In the genomic region with DNA sequence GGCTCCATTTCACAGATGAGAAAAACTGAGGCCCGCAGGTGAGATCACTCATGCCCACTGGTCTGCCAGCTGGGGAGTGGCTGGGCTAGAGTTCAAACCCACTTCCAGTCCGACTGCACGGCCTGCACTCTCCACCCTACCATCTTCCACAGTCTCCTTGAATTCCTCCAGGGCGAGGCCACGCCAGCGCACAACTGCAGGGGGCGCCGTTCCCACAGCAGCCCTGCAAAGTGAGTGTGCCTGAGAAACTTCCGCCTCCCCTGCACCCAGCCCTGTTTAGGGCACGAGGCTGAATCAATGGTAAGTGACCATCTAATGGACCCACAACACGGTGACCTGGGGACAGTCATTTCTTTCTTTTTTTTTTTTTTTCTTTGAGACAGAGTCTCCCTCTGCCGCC, we compare ENCODE assay signal across 18 cellular contexts. TPM values are rescaled to one million over a fixed set of nuclear protein-coding genes. Genes with fewer than 3 reads are reported as not detected.
DNase-seq lines count a peak whose midpoint lies in the region; ATAC-seq and TF ChIP-seq lines count a peak whose summit lies in the region.
"Had no signal": no experiment of that assay in that cellular context is flagged by ENCODE, and none has a peak within 500 bp of the region (broad histone marks: within the 10 kb centered on the region; RNA-seq: fewer than 3 reads in every experiment).

No MANE protein-coding gene starts in this region.

- no peak overlapping the region for H3K4me3 Mint-ChIP-seq in glutamatergic neuron (ENCODE audit: unreplicated experiment)
- H3K4me3 Mint-ChIP-seq in effector memory CD8-positive, alpha-beta T cell, result no peak overlapping the region
- no peak overlapping the region for H3K4me3 Mint-ChIP-seq in CD4-positive, alpha-beta T cell
- H3K4me3 Mint-ChIP-seq: activated T-helper 17 cell treated with anti-CD3 and anti-CD28 coated beads, Interleukin-2, amount 50 U/mL, for 72 hours; B cell had no signal

- DNase-seq in A673 (ENCODE audit: low spot score) (no peak), OCI-LY7 (ENCODE audit: low spot score) (no peak), glutamatergic neuron (no peak), NCI-H345 (lab: John Stamatoyannopoulos, UW) (no peak)
- no peak for DNase-seq in effector CD4-positive, alpha-beta T cell
- no peak for DNase-seq in effector memory CD8-positive, alpha-beta T cell
- no peak for DNase-seq in CD4-positive, alpha-beta T cell
- DNase-seq: erythroblast; stimulated activated naive CD4-positive, alpha-beta T cell treated with Interleukin-2 at 50 U/mL for 16 hours had no signal

- H3K36me3 ChIP-seq in A673 (ENCODE audit: insufficient read depth, low read length, poor library complexity, severe bottlenecking), result no peaks in the 10 kb centered on the region
- H3K36me3 ChIP-seq in OCI-LY7 (ENCODE audit: insufficient read depth, low read length), result no peaks in the 10 kb centered on the region
- H3K36me3 ChIP-seq: SJSA1 had no signal

- TF ChIP-seq CTCF in A673 (conservative IDR thresholded peaks at IDR 0.05; ENCODE audit: low read depth, low read length) (peak; percentile 52), GM12873 (IDR thresholded peaks at IDR 0.05; ENCODE audit: insufficient read depth, low read depth, low read length, missing control alignments) (peak; percentile 24), OCI-LY7 (conservative IDR thresholded peaks at IDR 0.05; ENCODE audit: low read length) (peak; percentile 54; the same call in 1 of the 2 replicates), glutamatergic neuron (IDR thresholded peaks at IDR 0.05; ENCODE audit: partially characterized antibody, unreplicated experiment) (peak; percentile 67)
- no peak for TF ChIP-seq CTCF in CD4-positive, alpha-beta T cell (IDR thresholded peaks at IDR 0.05)

- no peaks in the 10 kb centered on the region for H3K79me2 ChIP-seq in OCI-LY7 (ENCODE audit: insufficient read depth, low read depth, low read length)

- H3K27me3 Mint-ChIP-seq in glutamatergic neuron (ENCODE audit: unreplicated experiment), result peaks cover 7% of the 10 kb centered on the region
- H3K27me3 Mint-ChIP-seq in effector memory CD8-positive, alpha-beta T cell, result peaks cover 41 to 71% of the 10 kb centered on the region in 2 donors
- H3K27me3 Mint-ChIP-seq in CD4-positive, alpha-beta T cell, result peaks cover 66% of the 10 kb centered on the region

- H3K9me3 Mint-ChIP-seq in glutamatergic neuron (ENCODE audit: unreplicated experiment), result peaks cover 7% of the 10 kb centered on the region
- H3K9me3 Mint-ChIP-seq in effector memory CD8-positive, alpha-beta T cell, result no peaks in the 10 kb centered on the region
- H3K9me3 Mint-ChIP-seq in CD4-positive, alpha-beta T cell, result no peaks in the 10 kb centered on the region
- H3K9me3 Mint-ChIP-seq: activated T-helper 17 cell treated with anti-CD3 and anti-CD28 coated beads, Interleukin-2, amount 50 U/mL, for 72 hours had no signal

- ATAC-seq in effector memory CD8-positive, alpha-beta T cell (replicated peaks), result no peak
- ATAC-seq in CD4-positive, alpha-beta T cell (ENCODE audit: poor library complexity), result no peak
- ATAC-seq: activated T-helper 17 cell treated with anti-CD3 and anti-CD28 coated beads, Interleukin-2, amount 50 U/mL, for 72 hours had no signal

- no peak overlapping the region for H3K27ac Mint-ChIP-seq in glutamatergic neuron (ENCODE audit: unreplicated experiment)
- no peak overlapping the region for H3K27ac Mint-ChIP-seq in effector memory CD8-positive, alpha-beta T cell
- no peak overlapping the region for H3K27ac Mint-ChIP-seq in CD4-positive, alpha-beta T cell
- H3K27ac Mint-ChIP-seq: activated T-helper 17 cell treated with anti-CD3 and anti-CD28 coated beads, Interleukin-2, amount 50 U/mL, for 72 hours; B cell had no signal

- no peaks in the 10 kb centered on the region for H3K9me2 ChIP-seq in OCI-LY7 (ENCODE audit: insufficient read depth, low read length)

- no peaks in the 10 kb centered on the region for H4K20me1 ChIP-seq in OCI-LY7 (ENCODE audit: insufficient read depth, low read length)

- H3K9me3 ChIP-seq in A673 (ENCODE audit: low read depth, low read length, poor library complexity, severe bottlenecking), result no peaks in the 10 kb centered on the region
- no peaks in the 10 kb centered on the region for H3K9me3 ChIP-seq in OCI-LY7 (ENCODE audit: low read length)
- no peaks in the 10 kb centered on the region for H3K9me3 ChIP-seq in CD4-positive, alpha-beta T cell (ENCODE audit: control insufficient read depth, low read length)
- H3K9me3 ChIP-seq: SJSA1 had no signal

- POLR2A ChIA-PET in A673 (lab: Charles Lee; ENCODE audit: low non-redundant PET), result no interaction called here
- POLR2A ChIA-PET in OCI-LY7 (lab: Charles Lee), result no interaction called here
- POLR2A ChIA-PET in CD4-positive, alpha-beta T cell (lab: Charles Lee), result no interaction called here

- H3K4me3 ChIP-seq in A673 (ENCODE audit: low read depth, low read length, poor library complexity, severe bottlenecking) (no peak overlapping the region), OCI-LY7 (ENCODE audit: low read depth, low read length, poor library complexity, severe bottlenecking) (no peak overlapping the region)
- H3K4me3 ChIP-seq: SJSA1 had no signal

- CTCF ChIA-PET in A673 (lab: Charles Lee), result no interaction called here
- CTCF ChIA-PET in OCI-LY7 (lab: Charles Lee; ENCODE audit: unreplicated experiment), result no interaction called here
- CTCF ChIA-PET in CD4-positive, alpha-beta T cell (lab: Charles Lee), result no interaction called here

- no peak overlapping the region for H2AFZ ChIP-seq in OCI-LY7 (ENCODE audit: low read length)

- H3K4me1 ChIP-seq in A673 (ENCODE audit: insufficient read depth, low read length, poor library complexity, severe bottlenecking) (no peaks in the 10 kb centered on the region), OCI-LY7 (ENCODE audit: insufficient read depth, low read length, poor library complexity, severe bottlenecking) (no peaks in the 10 kb centered on the region)

- H3K27ac ChIP-seq in A673 (ENCODE audit: low read depth, low read length, poor library complexity, severe bottlenecking) (no peak overlapping the region), OCI-LY7 (ENCODE audit: low read depth, low read length, poor library complexity, severe bottlenecking) (no peak overlapping the region)
- H3K27ac ChIP-seq in CD4-positive, alpha-beta T cell (ENCODE audit: low read depth, low read length), result no peak overlapping the region
- H3K27ac ChIP-seq: SJSA1 had no signal

- peaks cover 26% of the 10 kb centered on the region for H3K27me3 ChIP-seq in A673 (replicated peaks; ENCODE audit: insufficient read depth, low read depth, low read length, poor library complexity)
- peaks cover 63% of the 10 kb centered on the region for H3K27me3 ChIP-seq in CD4-positive, alpha-beta T cell (ENCODE audit: control insufficient read depth, insufficient read depth, low read length)

- no peak overlapping the region for H3K4me2 ChIP-seq in OCI-LY7 (ENCODE audit: low read length)

- BruUV-seq in A673 (replicated peaks; lab: Mats Ljungman, UMichigan) (no TSS peak), OCI-LY7 (replicated peaks; lab: Mats Ljungman, UMichigan) (no TSS peak)

- H3K36me3 Mint-ChIP-seq in glutamatergic neuron (ENCODE audit: unreplicated experiment), result no peaks in the 10 kb centered on the region
- no peaks in the 10 kb centered on the region for H3K36me3 Mint-ChIP-seq in effector memory CD8-positive, alpha-beta T cell (ENCODE audit: insufficient read depth)
- H3K36me3 Mint-ChIP-seq in CD4-positive, alpha-beta T cell (ENCODE audit: low read depth), result no peaks in the 10 kb centered on the region

- H3K4me1 Mint-ChIP-seq in glutamatergic neuron (ENCODE audit: low read depth, unreplicated experiment), result peaks cover 2% of the 10 kb centered on the region
- H3K4me1 Mint-ChIP-seq in effector memory CD8-positive, alpha-beta T cell (ENCODE audit: low read depth in 2 of 2), result peaks cover 5 to 7% of the 10 kb centered on the region in 2 donors
- peaks cover 7% of the 10 kb centered on the region for H3K4me1 Mint-ChIP-seq in CD4-positive, alpha-beta T cell (ENCODE audit: low read depth)
- H3K4me1 Mint-ChIP-seq: activated T-helper 17 cell treated with anti-CD3 and anti-CD28 coated beads, Interleukin-2, amount 50 U/mL, for 72 hours had no signal

- intact Hi-C loops in A673 (cut with micrococcal nuclease; ENCODE audit: unreplicated experiment), result no loop called here
- intact Hi-C loops in OCI-LY7 (cut with micrococcal nuclease; ENCODE audit: unreplicated experiment), result no loop called here
- intact Hi-C loops in CD4-positive, alpha-beta T cell (cut with DNase I, micrococcal nuclease), result no loop called here

RNA-seq across cellular contexts. Expression of a gene that starts 0.8 kb away (rescaled TPM):
- 0.76 and 0.95 TPM in 2 replicates for total RNA-seq in A673 (2021)
- total RNA-seq in OCI-LY7 (2014; rRNA removed; shearing (Covaris generic)), result not detected in 2 replicates
- total RNA-seq in OCI-LY7 (2022), result not detected in 2 replicates
- total RNA-seq in glutamatergic neuron (ENCODE audit: unreplicated experiment), result 182 TPM
- not detected for total RNA-seq in CD4-positive, alpha-beta T cell
- total RNA-seq: activated T-helper 17 cell treated with anti-CD3 and anti-CD28 coated beads, Interleukin-2, amount 50 U/mL, for 72 hours; B cell; HT1080; mesenteric fat pad; NCI-H460 had no signal

RNA-seq across cellular contexts. Expression of a gene that starts 10.8 kb away (rescaled TPM):
- total RNA-seq in A673 (2021), result 1.7 and 2.0 TPM in 2 replicates
- not detected in 2 replicates for total RNA-seq in OCI-LY7 (2014; rRNA removed; shearing (Covaris generic))
- total RNA-seq in OCI-LY7 (2022), result not detected in 2 replicates
- total RNA-seq in glutamatergic neuron (ENCODE audit: unreplicated experiment), result 8.9 TPM
- total RNA-seq in CD4-positive, alpha-beta T cell, result under 1 TPM; 0.73 to 0.82 TPM
- total RNA-seq: HT1080, M059J, mesenteric fat pad, NCI-H460, SJSA1 had no signal

RNA-seq across cellular contexts. Expression of a gene that starts 53.2 kb away (rescaled TPM):
- not detected in 2 replicates for total RNA-seq in A673 (2021)
- total RNA-seq in OCI-LY7 (2014; rRNA removed; shearing (Covaris generic)), result not detected in 2 replicates
- not detected in 2 replicates for total RNA-seq in OCI-LY7 (2022)
- 4.0 TPM for total RNA-seq in glutamatergic neuron (ENCODE audit: unreplicated experiment)
- total RNA-seq in CD4-positive, alpha-beta T cell, result not detected
- total RNA-seq: activated T-helper 17 cell treated with anti-CD3 and anti-CD28 coated beads, Interleukin-2, amount 50 U/mL, for 72 hours; B cell; HT1080; M059J; mesenteric fat pad; NCI-H460; occipital lobe; SJSA1 had no signal

Comparison
In these comparisons a context has a peak if more than half of its experiments do, and no peak if none do; other contexts are left out.
1. RNA of a gene that starts 0.8 kb away (total RNA-seq): 182 TPM in glutamatergic neuron (single experiment); 0.76 to 0.95 TPM in A673, not detected in OCI-LY7 and not detected in CD4-positive, alpha-beta T cell; every median in the first group is over 10 times any median in the second.